In the genomic region with DNA sequence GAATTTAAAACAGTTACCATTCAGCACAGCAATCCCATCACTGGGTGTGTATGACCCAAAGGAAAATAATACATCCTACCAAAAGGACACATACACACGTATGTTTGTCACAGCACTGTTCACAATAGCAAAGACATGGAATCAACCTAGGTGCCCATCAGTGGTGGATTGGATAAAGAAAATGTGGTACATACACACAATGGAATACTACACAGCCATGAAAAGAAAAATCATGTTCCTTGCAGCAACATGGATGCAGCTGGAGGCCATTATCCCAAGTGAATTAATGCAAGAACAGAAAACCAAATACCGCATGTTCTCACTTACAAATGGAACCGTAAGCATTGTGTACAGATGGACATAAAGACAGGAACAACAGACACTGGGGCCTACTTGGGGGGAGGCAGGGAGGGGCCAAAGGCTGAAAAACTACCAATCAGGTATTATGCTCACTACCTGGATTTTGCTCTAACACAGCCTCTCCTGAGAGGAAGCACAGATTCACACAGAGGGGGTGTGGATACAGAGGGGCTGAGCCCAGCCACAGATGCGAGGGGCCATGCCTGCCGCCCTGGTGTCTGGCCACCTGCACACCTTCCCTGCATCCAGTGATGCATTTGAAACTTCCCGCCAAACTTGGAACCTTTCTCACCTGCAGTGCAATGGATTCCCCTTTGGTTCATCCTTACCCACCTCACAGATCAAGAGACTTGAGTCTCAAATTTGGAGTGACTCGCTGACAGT, we compare ENCODE assay signal across 28 cellular contexts. TPM values are rescaled to one million over a fixed set of nuclear protein-coding genes. Genes with fewer than 3 reads are reported as not detected.
A peak's percentile ranks its signal among the peaks of the same experiment; 100 is the strongest.
DNase-seq lines count a peak whose midpoint lies in the region; ATAC-seq, FAIRE-seq and TF ChIP-seq lines count a peak whose summit lies in the region.
"Had no signal": no experiment of that assay in that cellular context is flagged by ENCODE, and none has a peak within 500 bp of the region (broad histone marks: within the 10 kb centered on the region; RNA-seq: fewer than 3 reads in every experiment).

No MANE protein-coding gene starts in this region.

- TF ChIP-seq EP300 in HepG2 (IDR thresholded peaks at IDR 0.05; ENCODE audit: low read depth in 2 of 2, low read length in 2 of 2), result no peak
- TF ChIP-seq EP300 in HepG2 (CRISPR knock-in tag; IDR thresholded peaks at IDR 0.05; ENCODE audit: borderline replicate concordance), result no peak

- 85% methylated on average over 7 of the region's 7 CpGs for WGBS in HepG2 (ENCODE audit: low lambda C conversion rate)
- WGBS in right lobe of liver (ENCODE audit: insufficient coverage, low coverage, low lambda C conversion rate, missing lambda C conversion rate), result 96% methylated on average over 5 of the region's 7 CpGs

- no peak overlapping the region for H2AFZ ChIP-seq in HepG2 (ENCODE audit: low read length)

- peaks cover 25% of the 10 kb centered on the region for H3K4me1 ChIP-seq in HepG2 (ENCODE audit: insufficient read depth, low read length)
- no peaks in the 10 kb centered on the region for H3K4me1 ChIP-seq in right lobe of liver
- no peaks in the 10 kb centered on the region for H3K4me1 ChIP-seq in foreskin keratinocyte
- H3K4me1 ChIP-seq: SJSA1 had no signal

- H3K27me3 ChIP-seq in HepG2 (ENCODE audit: control insufficient read depth in 1 of 2, insufficient read depth in 2 of 2, low read length in 2 of 2) (no peaks in the 10 kb centered on the region), right lobe of liver (no peaks in the 10 kb centered on the region), foreskin keratinocyte (no peaks in the 10 kb centered on the region)
- H3K27me3 ChIP-seq: BLaER1 treated with 17β-estradiol and CSF1 and Interleukin-3, amounts not matched to agents 10 nM and 100 nM; MG63; SJSA1 had no signal

- DNase-seq in HepG2 (ENCODE audit: low spot score) (no peak), right lobe of liver (no peak), WTC11 (ENCODE audit: low spot score) (no peak), foreskin keratinocyte (no peak), NCI-H446 (lab: John Stamatoyannopoulos, UW) (no peak)
- no peak for DNase-seq in activated CD4-positive, CD25-positive, alpha-beta regulatory T cell treated with anti-CD3 and anti-CD28 coated beads, Interleukin-2, amount 50 U/mL, for 72 hours
- DNase-seq: AML-193; COR-L47; DMS53; KBM-7; MG63; NCI-H1105 treated with DMSO at 0.1 percent for 48 hours; NCI-H146; NCI-H1930; NCI-H2107; NCI-H524 treated with DMSO at 0.1 percent for 48 hours; NCI-H774; NK-92 treated with Interleukin-12 subunit alpha and Interleukin-12 subunit beta, amount 100 ng/mL, for 24 hours; PC-3; Right ventricle myocardium superior; RPMI8226 had no signal

- H3K9me3 ChIP-seq in HepG2 (ENCODE audit: low read length), result no peaks in the 10 kb centered on the region
- H3K9me3 ChIP-seq in right lobe of liver, result no peaks in the 10 kb centered on the region
- H3K9me3 ChIP-seq: MG63, SJSA1 had no signal

- intact Hi-C loops in HepG2 (cut with micrococcal nuclease; ENCODE audit: unreplicated experiment), result no loop called here
- intact Hi-C loops in right lobe of liver (cut with DNase I), result no loop called here

- H3K36me3 Mint-ChIP-seq in WTC11, result peaks cover 18% of the 10 kb centered on the region

- H3K27ac Mint-ChIP-seq in WTC11, result no peak overlapping the region
- H3K27ac Mint-ChIP-seq: CD4-positive, alpha-beta T cell had no signal

- no peak overlapping the region for H3K4me3 ChIP-seq in HepG2 (replicated peaks in 1 of 3; ENCODE audit: insufficient read depth in 1 of 3, low read depth in 2 of 3, low read length in 3 of 3)
- no peak overlapping the region for H3K4me3 ChIP-seq in right lobe of liver
- H3K4me3 ChIP-seq: BLaER1 treated with 17β-estradiol and CSF1 and Interleukin-3, amounts not matched to agents 10 nM and 100 nM; MG63; SJSA1 had no signal

- in situ Hi-C loops in HepG2 (cut with HindIII; ENCODE audit: extremely low pct_ligation_motif_present, low pct_unique_long_range_greater_than_20kb), result no loop called here

- H3K79me2 ChIP-seq in HepG2 (ENCODE audit: insufficient read depth, low read length), result no peaks in the 10 kb centered on the region

- peaks cover 21% of the 10 kb centered on the region for H3K9me3 Mint-ChIP-seq in WTC11
- H3K9me3 Mint-ChIP-seq: CD4-positive, alpha-beta T cell had no signal

- H3K4me3 Mint-ChIP-seq in WTC11, result no peak overlapping the region
- H3K4me3 Mint-ChIP-seq: CD4-positive, alpha-beta T cell had no signal

- POLR2A ChIA-PET in HepG2 (lab: Yijun Ruan, JAX) (no interaction called here), WTC11 (lab: Charles Lee) (no interaction called here)

- BruUV-seq in HepG2 (replicated peaks; lab: Mats Ljungman, UMichigan), result TSS peak; percentile 45

- no peak for TF ChIP-seq RAD21 in HepG2 (CRISPR knock-in tag; IDR thresholded peaks at IDR 0.05)

- H3K4me1 Mint-ChIP-seq in WTC11, result no peaks in the 10 kb centered on the region

- H3K27ac ChIP-seq in HepG2 (ENCODE audit: extremely low read length, insufficient read depth, low read length) (no peak overlapping the region), right lobe of liver (no peak overlapping the region), foreskin keratinocyte (no peak overlapping the region)
- H3K27ac ChIP-seq: BLaER1 treated with 17β-estradiol and CSF1 and Interleukin-3, amounts not matched to agents 10 nM and 100 nM; SJSA1 had no signal

- H3K36me3 ChIP-seq in HepG2 (replicated peaks in 1 of 2; ENCODE audit: control insufficient read depth in 1 of 2, insufficient read depth in 2 of 2, low read length in 2 of 2), result no peaks in the 10 kb centered on the region; a peak in 1 of 5 replicates
- no peaks in the 10 kb centered on the region for H3K36me3 ChIP-seq in right lobe of liver
- H3K36me3 ChIP-seq: BLaER1 treated with 17β-estradiol and CSF1 and Interleukin-3, amounts not matched to agents 10 nM and 100 nM; MG63; SJSA1 had no signal

- TF ChIP-seq POLR2A in HepG2 (IDR thresholded peaks at IDR 0.05; ENCODE audit: insufficient read depth in 1 of 2, low read depth in 2 of 2, low read length in 2 of 2) (no peak), right lobe of liver (IDR thresholded peaks at IDR 0.05) (no peak)

- CTCF ChIA-PET in HepG2 (lab: Yijun Ruan, JAX; ENCODE audit: low intra/inter-chr PET ratio, low total read pairs), result no interaction called here
- CTCF ChIA-PET in WTC11 (lab: Charles Lee), result interaction anchor here (1.5 kb wide), 1 partner anchor 43 kb away, joined by 3 read pairs; no protein-coding TSS in a partner anchor

- H3K27me3 Mint-ChIP-seq in WTC11 (ENCODE audit: low read depth), result no peaks in the 10 kb centered on the region; the same call in 1 of the 2 replicates
- H3K27me3 Mint-ChIP-seq: CD4-positive, alpha-beta T cell had no signal

- H4K20me1 ChIP-seq in HepG2 (ENCODE audit: insufficient read depth, low read length), result no peaks in the 10 kb centered on the region; the same call in 1 of the 2 replicates
- H4K20me1 ChIP-seq: BLaER1 treated with 17β-estradiol and CSF1 and Interleukin-3, amounts not matched to agents 10 nM and 100 nM had no signal

- H3K9ac ChIP-seq in HepG2 (ENCODE audit: insufficient read depth, low read depth, low read length), result no peak overlapping the region
- H3K9ac ChIP-seq: BLaER1 treated with 17β-estradiol and CSF1 and Interleukin-3, amounts not matched to agents 10 nM and 100 nM had no signal

- no peak for ATAC-seq in HepG2
- ATAC-seq in right lobe of liver, result no peak
- no peak for ATAC-seq in WTC11
- ATAC-seq in foreskin keratinocyte, result peak; percentile 34
- ATAC-seq in GM21367 (IDR thresholded peaks at IDR 0.05; ENCODE audit: unreplicated experiment), result no peak
- ATAC-seq: PC-3 had no signal

- H3K4me2 ChIP-seq in HepG2 (ENCODE audit: low read depth, low read length), result no peak overlapping the region
- H3K4me2 ChIP-seq: BLaER1 treated with 17β-estradiol and CSF1 and Interleukin-3, amounts not matched to agents 10 nM and 100 nM had no signal

- FAIRE-seq in HepG2 (lab: Jason Lieb, UNC), result no peak
- FAIRE-seq: A204.1, G401.6, H54 had no signal

- TF ChIP-seq CTCF in HepG2 (CRISPR knock-in tag; IDR thresholded peaks at IDR 0.05) (no peak), right lobe of liver (IDR thresholded peaks at IDR 0.05) (no peak), WTC11 (IDR thresholded peaks at IDR 0.05) (no peak), foreskin keratinocyte (conservative IDR thresholded peaks at IDR 0.05) (no peak)

TF ChIP-seq in HepG2, 621 proteins besides CTCF, POLR2A, EP300 and RAD21 (continues in another document):
- TF ChIP-seq ZMYM3 (CRISPR knock-in tag; IDR thresholded peaks at IDR 0.05), result 0 out of 2 replicates have a peak, but pooled peaks have one; percentile 14

TF ChIP-seq in WTC11, 78 proteins besides CTCF, POLR2A, EP300 and RAD21 (continues in another document):
- TF ChIP-seq ZNF416 (CRISPR knock-in tag; IDR thresholded peaks at IDR 0.05), result no peak
- 0 out of 2 replicates have a peak, but pooled peaks have one; percentile 30 for TF ChIP-seq GTF2I (CRISPR knock-in tag; conservative IDR thresholded peaks at IDR 0.05)
- TF ChIP-seq RORB (CRISPR knock-in tag; IDR thresholded peaks at IDR 0.05), result no peak

RNA-seq across cellular contexts. Expression of a gene that starts 55.9 kb away (rescaled TPM):
- total RNA-seq in HepG2 (2016; rRNA removed; fragmentation: Illumina TruSeq; extraction: Trizol) (130 and 131 TPM in 2 replicates), right lobe of liver (10 to 100 TPM; 69.8 to 81.2 (median 77.7) TPM), WTC11 (2021) (278 to 289 TPM (median 281 TPM) in 3 replicates), foreskin keratinocyte (141 and 150 TPM in 2 replicates)
- total RNA-seq in HepG2 (2016; cell fraction: cytosol; rRNA removed; fragmentation: Illumina TruSeq; extraction: Trizol; ENCODE audit: low read depth), result 17.2 and 17.3 TPM in 2 replicates
- total RNA-seq in HepG2 (2016; cell fraction: insoluble cytoplasmic fraction; rRNA removed; fragmentation: Illumina TruSeq; extraction: Trizol), result 119 and 130 TPM in 2 replicates
- 54.1 and 54.4 TPM in 2 replicates for total RNA-seq in HepG2 (2016; cell fraction: membrane; rRNA removed; fragmentation: Illumina TruSeq; extraction: Trizol)
- total RNA-seq in HepG2 (2016; cell fraction: nucleus; rRNA removed; fragmentation: Illumina TruSeq; extraction: Trizol), result 79.5 and 96.3 TPM in 2 replicates
- polyA plus RNA-seq in HepG2 (2011; rRNA removed) (98.0 and 124 TPM in 2 replicates), foreskin keratinocyte (47.7 and 48.8 TPM in 2 replicates)
- polyA plus RNA-seq in HepG2 (2011; cell fraction: cytosol; rRNA removed), result 56.8 and 60.3 TPM in 2 replicates
- polyA plus RNA-seq in HepG2 (2011; cell fraction: nucleus; rRNA removed), result 126 and 139 TPM in 2 replicates
- 65.0 and 69.3 TPM in 2 replicates for polyA plus RNA-seq in HepG2 (2012)
- polyA plus RNA-seq in HepG2 (2016; cell fraction: cytosol; fragmentation: Illumina TruSeq; extraction: Trizol; ENCODE audit: low read depth), result 4.2 and 4.5 TPM in 2 replicates
- 65.3 and 91.2 TPM in 2 replicates for polyA plus RNA-seq in HepG2 (2016; cell fraction: insoluble cytoplasmic fraction; fragmentation: Illumina TruSeq; extraction: Trizol; ENCODE audit: low read depth)
- polyA plus RNA-seq in HepG2 (2016; cell fraction: membrane; fragmentation: Illumina TruSeq; extraction: Trizol; ENCODE audit: low read depth), result 18.3 and 19.5 TPM in 2 replicates
- 101 and 103 TPM in 2 replicates for polyA plus RNA-seq in HepG2 (2016; cell fraction: nucleus; fragmentation: Illumina TruSeq; extraction: Trizol; ENCODE audit: insufficient read depth, low read depth)
- polyA minus RNA-seq in HepG2 (2011; rRNA and poly(A)+ RNA removed; ENCODE audit: low replicate concordance), result 337 and 421 TPM in 2 replicates
- 104 and 120 TPM in 2 replicates for polyA minus RNA-seq in HepG2 (2011; cell fraction: cytosol; rRNA and poly(A)+ RNA removed)
- 71.7 and 94.2 TPM in 2 replicates for polyA minus RNA-seq in HepG2 (2011; cell fraction: nucleus; rRNA and poly(A)+ RNA removed)
